In genomic region chr7:67302113-67303039, GRCh38 we compare ENCODE assay signal across 1 cellular context.
TF ChIP-seq lines count a peak whose summit lies in the region.

No MANE protein-coding gene starts in this region.

TF ChIP-seq in K562, 482 proteins besides CTCF, POLR2A, EP300 and RAD21 (continued from another document and continues in another):
- peak; percentile 80 for TF ChIP-seq PRDM10 (IDR thresholded peaks at IDR 0.05; ENCODE audit: partially characterized antibody)
- TF ChIP-seq NONO (IDR thresholded peaks at IDR 0.05; ENCODE audit: low read depth in 2 of 2, low read length in 1 of 2): peak; percentile 40 to 60; a peak in 2 of 4 replicates
- peak; percentile 76; the same call in 1 of the 2 replicates for TF ChIP-seq CTBP1 (IDR thresholded peaks at IDR 0.05; ENCODE audit: borderline replicate concordance)
- peak; percentile 94 for TF ChIP-seq CREM (IDR thresholded peaks at IDR 0.05; ENCODE audit: low read depth)
- no peak; the same call in 1 of the 2 replicates for TF ChIP-seq SMARCC2 (IDR thresholded peaks at IDR 0.05; ENCODE audit: low read depth)
- peak in 1 of 2 experiments; percentile 90; a peak in 2 of 4 replicates for TF ChIP-seq ZNF639 (CRISPR knock-in tag; conservative IDR thresholded peaks at IDR 0.05 in 1 of 2, IDR thresholded peaks at IDR 0.05 in 1 of 2)
- TF ChIP-seq SIN3A (IDR thresholded peaks at IDR 0.05; ENCODE audit: borderline replicate concordance in 2 of 2, control insufficient read depth in 1 of 2, low read depth in 2 of 2, low read length in 2 of 2): peak; percentile 42 to 78; a peak in 2 of 4 replicates
- TF ChIP-seq PREB (CRISPR knock-in tag; IDR thresholded peaks at IDR 0.05): 0 out of 2 replicates have a peak, but pooled peaks have one; percentile 24
- TF ChIP-seq TFAP4 (CRISPR knock-in tag; IDR thresholded peaks at IDR 0.05; ENCODE audit: borderline replicate concordance): peak; percentile 66
- TF ChIP-seq SMAD2 (IDR thresholded peaks at IDR 0.05; ENCODE audit: low read depth, low read length): no peak
- TF ChIP-seq MAZ (CRISPR knock-in tag; conservative IDR thresholded peaks at IDR 0.05 in 1 of 2, IDR thresholded peaks at IDR 0.05 in 1 of 2): peak; percentile 91 to 96
- TF ChIP-seq ZBED1 (IDR thresholded peaks at IDR 0.05): 0 out of 2 replicates have a peak, but pooled peaks have one; percentile 41
- TF ChIP-seq ZNF780A (CRISPR knock-in tag; IDR thresholded peaks at IDR 0.05): no peak
- 0 out of 2 replicates have a peak, but pooled peaks have one; percentile 31 for TF ChIP-seq STAT6 (CRISPR knock-in tag; IDR thresholded peaks at IDR 0.05)
- 0 out of 2 replicates have a peak, but pooled peaks have one; percentile 24 for TF ChIP-seq JUND (IDR thresholded peaks at IDR 0.05; ENCODE audit: borderline replicate concordance, low read depth, low read length)
- no peak; the same call in 2 of the 3 replicates for TF ChIP-seq JUND (tag; IDR thresholded peaks at IDR 0.05; ENCODE audit: borderline replicate concordance, low read depth, low read length)
- 0 out of 2 replicates have a peak, but pooled peaks have one; percentile 58 for TF ChIP-seq MBD2 (IDR thresholded peaks at IDR 0.05; ENCODE audit: borderline replicate concordance, low read depth)
- peak; percentile 97 for TF ChIP-seq VEZF1 (CRISPR knock-in tag; IDR thresholded peaks at IDR 0.05)
- peak; percentile 52; the same call in 1 of the 2 replicates for TF ChIP-seq HMGXB4 (CRISPR knock-in tag; IDR thresholded peaks at IDR 0.05)
- TF ChIP-seq MYC (IDR thresholded peaks at IDR 0.05; ENCODE audit: low read depth, low read length): peak; percentile 74; the same call in 1 of the 2 replicates
- no peak for TF ChIP-seq MYC (CRISPR knock-in tag; IDR thresholded peaks at IDR 0.05; ENCODE audit: borderline replicate concordance, low read depth)
- peak; percentile 90 for TF ChIP-seq ATF7 (IDR thresholded peaks at IDR 0.05)
- no peak for TF ChIP-seq ZNF695 (CRISPR knock-in tag; IDR thresholded peaks at IDR 0.05)
- peak; percentile 80 for TF ChIP-seq GABPB1 (CRISPR knock-in tag; IDR thresholded peaks at IDR 0.05)
- TF ChIP-seq ZNF146 (CRISPR knock-in tag; IDR thresholded peaks at IDR 0.05; ENCODE audit: unreplicated experiment): no peak
- TF ChIP-seq XRCC5 (IDR thresholded peaks at IDR 0.05; ENCODE audit: low read depth, low read length): peak; percentile 18; the same call in 1 of the 2 replicates
- TF ChIP-seq PTRF (tag; IDR thresholded peaks at IDR 0.05): no peak
- TF ChIP-seq BRD9 (IDR thresholded peaks at IDR 0.05; ENCODE audit: low read depth, partially characterized antibody): peak; percentile 51
- no peak for TF ChIP-seq DIDO1 (tag; IDR thresholded peaks at IDR 0.05; ENCODE audit: low read depth)
- TF ChIP-seq CREB3L1 (IDR thresholded peaks at IDR 0.05; ENCODE audit: borderline replicate concordance, low read depth): peak; percentile 25; the same call in 1 of the 2 replicates
- TF ChIP-seq E2F1 (CRISPR knock-in tag; IDR thresholded peaks at IDR 0.05): peak; percentile 51
- no peak for TF ChIP-seq WHSC1 (IDR thresholded peaks at IDR 0.05; ENCODE audit: low read length)
- TF ChIP-seq SMC3 (conservative IDR thresholded peaks at IDR 0.05; ENCODE audit: insufficient read depth, low read depth, low read length): 0 out of 2 replicates have a peak, but pooled peaks have one; percentile 1
- peak; percentile 97 for TF ChIP-seq EP400 (IDR thresholded peaks at IDR 0.05)
- peak; percentile 32 for TF ChIP-seq MEIS2 (IDR thresholded peaks at IDR 0.05; ENCODE audit: partially characterized antibody)
- TF ChIP-seq PHF21A (IDR thresholded peaks at IDR 0.05; ENCODE audit: borderline replicate concordance, low read depth): peak; percentile 80
- TF ChIP-seq MYNN (IDR thresholded peaks at IDR 0.05): peak; percentile 67; the same call in 1 of the 2 replicates
- no peak for TF ChIP-seq MYNN (CRISPR knock-in tag; IDR thresholded peaks at IDR 0.05)
- peak; percentile 65 for TF ChIP-seq NFIC (IDR thresholded peaks at IDR 0.05)
- TF ChIP-seq FUS (optimal IDR thresholded peaks at IDR 0.05; ENCODE audit: low read depth, low read length): no peak
- TF ChIP-seq GATAD2B (IDR thresholded peaks at IDR 0.05; ENCODE audit: borderline replicate concordance): peak; percentile 23; the same call in 1 of the 2 replicates
- peak; percentile 8 for TF ChIP-seq ZFP36 (IDR thresholded peaks at IDR 0.05; ENCODE audit: low read depth, low read length, partially characterized antibody)
- no peak for TF ChIP-seq ZNF75A (CRISPR knock-in tag; IDR thresholded peaks at IDR 0.05)
